ENCODE assay signal across 25 cellular contexts in the genomic region with DNA sequence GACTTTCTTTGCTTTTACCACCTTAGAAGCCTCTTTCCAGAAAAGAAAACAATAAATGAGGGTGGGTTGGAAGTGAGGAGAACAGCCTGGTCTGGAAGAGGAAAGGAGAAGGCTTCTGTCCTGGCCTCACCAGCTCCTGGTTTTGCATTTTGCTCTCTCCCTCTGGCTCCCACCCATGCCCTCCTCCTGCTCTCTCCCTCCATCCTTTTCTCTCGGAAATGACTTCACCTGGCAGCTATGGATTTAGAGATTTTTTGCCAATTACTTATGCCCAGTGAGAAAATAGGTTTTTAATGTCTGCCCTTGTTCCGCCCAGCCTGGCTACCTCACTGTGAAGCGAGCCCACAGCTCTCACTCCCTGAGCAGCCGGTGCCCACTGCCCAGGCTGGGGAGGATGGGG.
DNase-seq lines count a peak whose midpoint lies in the region; ATAC-seq and TF ChIP-seq lines count a peak whose summit lies in the region.
"Had no signal": no experiment of that assay in that cellular context is flagged by ENCODE, and none has a peak within 500 bp of the region (broad histone marks: within the 10 kb centered on the region; RNA-seq: fewer than 3 reads in every experiment).

No MANE protein-coding gene starts in this region.

- TF ChIP-seq CTCF in osteoblast (IDR thresholded peaks at IDR 0.05; ENCODE audit: extremely low read depth, low read depth, low read length) = no peak
- no peak for TF ChIP-seq CTCF in WERI-Rb-1 (IDR thresholded peaks at IDR 0.05; ENCODE audit: low read depth, low read length)

- no peak for ATAC-seq in activated CD4-positive, alpha-beta T cell treated with anti-CD3 and anti-CD28 coated beads for 36 hours
- ATAC-seq: activated T-cell treated with anti-CD3 and anti-CD28 coated beads, Interleukin-2, amount 50 U/mL, for 4 hours; mucosa of descending colon; stimulated activated naive B cell treated with anti-CD40 and anti-IgM and Interleukin-4, amounts not matched to agents 10 μg/mL and 1 μg/mL and 100 μg/mL, for 72 hours; T-helper 17 cell had no signal

- H4K20me1 ChIP-seq in osteoblast (ENCODE audit: insufficient read depth, low read length) = no peaks in the 10 kb centered on the region

- peaks cover 18% of the 10 kb centered on the region for H3K4me1 ChIP-seq in osteoblast (ENCODE audit: insufficient read depth, low read length)
- H3K4me1 ChIP-seq: neural progenitor cell, prostate gland, thyroid gland had no signal

- peaks cover 6% of the 10 kb centered on the region for H3K27me3 Mint-ChIP-seq in activated CD4-positive, alpha-beta T cell treated with anti-CD3 and anti-CD28 coated beads for 36 hours

- CTCF ChIA-PET in activated CD4-positive, alpha-beta T cell treated with anti-CD3 and anti-CD28 coated beads for 36 hours (lab: Charles Lee) = no interaction called here

- DNase-seq in EL = peak; percentile 83
- DNase-seq in M059J (ENCODE audit: low read depth) = peak; percentile 53
- peak; percentile 59 for DNase-seq in cerebellum (ENCODE audit: low spot score)
- peak; percentile 59 for DNase-seq in osteoblast (ENCODE audit: insufficient read length, low spot score, missing footprints)
- DNase-seq in 8988T = no peak
- DNase-seq in activated CD4-positive, alpha-beta T cell treated with anti-CD3 and anti-CD28 coated beads for 36 hours = no peak
- DNase-seq in WERI-Rb-1 = no peak
- DNase-seq: activated naive CD4-positive, alpha-beta T cell treated with Interleukin-2 at 50 U/mL for 16 hours; activated T-cell treated with anti-CD3 and anti-CD28 coated beads, Interleukin-2, amount 50 U/mL, for 4 hours; anterior cingulate cortex; BE2C; COR-L47; DND-41; endodermal cell; mucosa of descending colon; NCI-H1694 treated with DMSO at 0.1 percent for 48 hours; NCI-H69; SIG-M5; stimulated activated CD4-positive, alpha-beta T cell treated with anti-CD3 and anti-CD28 coated beads, Interleukin-2, amount 100 ng/mL, for 24 hours; stimulated activated naive B cell treated with anti-CD40 and anti-IgM and Interleukin-4, amounts not matched to agents 10 μg/mL and 1 μg/mL and 100 μg/mL, for 72 hours; T-helper 17 cell; thyroid gland had no signal

- peak overlapping the region; percentile 90 for H2AFZ ChIP-seq in osteoblast (ENCODE audit: low read length)
- H2AFZ ChIP-seq: neural progenitor cell had no signal

- no peak overlapping the region for H3K27ac Mint-ChIP-seq in activated CD4-positive, alpha-beta T cell treated with anti-CD3 and anti-CD28 coated beads for 36 hours
- H3K27ac Mint-ChIP-seq: endodermal cell; neural progenitor cell; stimulated activated naive B cell treated with anti-CD40 and anti-IgM and Interleukin-4, amounts not matched to agents 10 μg/mL and 1 μg/mL and 100 μg/mL, for 72 hours; T-helper 17 cell had no signal

- H3K4me3 ChIP-seq in osteoblast (ENCODE audit: insufficient read depth, low read length) (no peak overlapping the region), WERI-Rb-1 (ENCODE audit: low read depth, low read length) (no peak overlapping the region)
- H3K4me3 ChIP-seq: mucosa of descending colon, neural progenitor cell, prostate gland, skin epidermis, thyroid gland had no signal

- no peaks in the 10 kb centered on the region for H3K36me3 ChIP-seq in osteoblast (ENCODE audit: insufficient read depth, low read length)
- H3K36me3 ChIP-seq in WERI-Rb-1 = no peaks in the 10 kb centered on the region
- H3K36me3 ChIP-seq: BE2C, neural progenitor cell, prostate gland, thyroid gland had no signal

- H3K27ac ChIP-seq in osteoblast (ENCODE audit: low read depth, low read length) = peak overlapping the region; percentile 92
- H3K27ac ChIP-seq in WERI-Rb-1 = no peak overlapping the region
- H3K27ac ChIP-seq: neural progenitor cell, prostate gland, skin epidermis, thyroid gland had no signal

- H3K9me3 Mint-ChIP-seq in activated CD4-positive, alpha-beta T cell treated with anti-CD3 and anti-CD28 coated beads for 36 hours (ENCODE audit: low read depth) = no peaks in the 10 kb centered on the region
- H3K9me3 Mint-ChIP-seq: activated T-cell treated with anti-CD3 and anti-CD28 coated beads, Interleukin-2, amount 50 U/mL, for 4 hours; endodermal cell; neural progenitor cell; stimulated activated naive B cell treated with anti-CD40 and anti-IgM and Interleukin-4, amounts not matched to agents 10 μg/mL and 1 μg/mL and 100 μg/mL, for 72 hours had no signal

- peak overlapping the region; percentile 58 for H3K4me2 ChIP-seq in osteoblast (ENCODE audit: insufficient read depth, low read length)
- H3K4me2 ChIP-seq: neural progenitor cell had no signal

- no peaks in the 10 kb centered on the region for H3K36me3 Mint-ChIP-seq in activated CD4-positive, alpha-beta T cell treated with anti-CD3 and anti-CD28 coated beads for 36 hours (ENCODE audit: low read depth)
- H3K36me3 Mint-ChIP-seq: neural progenitor cell; stimulated activated naive B cell treated with anti-CD40 and anti-IgM and Interleukin-4, amounts not matched to agents 10 μg/mL and 1 μg/mL and 100 μg/mL, for 72 hours had no signal

- H3K27me3 ChIP-seq in osteoblast (ENCODE audit: insufficient read depth, low read length) (no peaks in the 10 kb centered on the region), WERI-Rb-1 (ENCODE audit: insufficient read depth, low read depth, severe bottlenecking) (peaks cover 19% of the 10 kb centered on the region)
- H3K27me3 ChIP-seq: BE2C, neural progenitor cell, thyroid gland had no signal

- POLR2A ChIA-PET in activated CD4-positive, alpha-beta T cell treated with anti-CD3 and anti-CD28 coated beads for 36 hours (lab: Charles Lee) = no interaction called here

- intact Hi-C loops in activated CD4-positive, alpha-beta T cell treated with anti-CD3 and anti-CD28 coated beads for 36 hours (cut with DNase I, micrococcal nuclease) = loop anchor here (5.0 kb wide), 2 partner anchors 77 to 118 kb away; partner anchors contain the start of gene NTRK3 (in 1 of the 2)

- no peak overlapping the region for H3K4me3 Mint-ChIP-seq in activated CD4-positive, alpha-beta T cell treated with anti-CD3 and anti-CD28 coated beads for 36 hours
- H3K4me3 Mint-ChIP-seq: activated T-cell treated with anti-CD3 and anti-CD28 coated beads, Interleukin-2, amount 50 U/mL, for 4 hours; endodermal cell; neural progenitor cell; stimulated activated naive B cell treated with anti-CD40 and anti-IgM and Interleukin-4, amounts not matched to agents 10 μg/mL and 1 μg/mL and 100 μg/mL, for 72 hours; T-helper 17 cell had no signal

- H3K9me3 ChIP-seq in osteoblast (ENCODE audit: low read depth, low read length) (no peaks in the 10 kb centered on the region), WERI-Rb-1 (ENCODE audit: severe bottlenecking) (no peaks in the 10 kb centered on the region)
- H3K9me3 ChIP-seq: BE2C, mucosa of descending colon, prostate gland, thyroid gland had no signal

- H3K4me1 Mint-ChIP-seq in activated CD4-positive, alpha-beta T cell treated with anti-CD3 and anti-CD28 coated beads for 36 hours = no peaks in the 10 kb centered on the region
- H3K4me1 Mint-ChIP-seq: neural progenitor cell; stimulated activated naive B cell treated with anti-CD40 and anti-IgM and Interleukin-4, amounts not matched to agents 10 μg/mL and 1 μg/mL and 100 μg/mL, for 72 hours had no signal

- no peaks in the 10 kb centered on the region for H3K79me2 ChIP-seq in osteoblast (ENCODE audit: insufficient read depth, low read length)

Comparison
In these comparisons a context has a peak if more than half of its experiments do, and no peak if none do; other contexts are left out.
1. DNase-seq: peak in EL (single experiment), M059J (single experiment), cerebellum (single experiment) and osteoblast (single experiment); none in 8988T (single experiment), activated CD4-positive, alpha-beta T cell treated with anti-CD3 and anti-CD28 coated beads for 36 hours (single experiment) and WERI-Rb-1 (single experiment).